In genomic region chr1:25063591-25064416, GRCh38 we compare ENCODE assay signal across 18 cellular contexts.
A peak's percentile ranks its signal among the peaks of the same experiment; 100 is the strongest.
DNase-seq lines count a peak whose midpoint lies in the region; ATAC-seq and TF ChIP-seq lines count a peak whose summit lies in the region.
"Had no signal": no experiment of that assay in that cellular context is flagged by ENCODE, and none has a peak within 500 bp of the region (broad histone marks: within the 10 kb centered on the region; RNA-seq: fewer than 3 reads in every experiment).

No MANE protein-coding gene starts in this region.

- H3K4me3 ChIP-seq in CD8-positive, alpha-beta memory T cell (ENCODE audit: low read length): no peak overlapping the region
- H3K4me3 ChIP-seq in HEK293 (ENCODE audit: low read depth, low read length): no peak overlapping the region
- no peak overlapping the region for H3K4me3 ChIP-seq in lower lobe of right lung
- no peak overlapping the region for H3K4me3 ChIP-seq in effector memory CD4-positive, alpha-beta T cell (ENCODE audit: insufficient read depth, low read depth, low read length, poor library complexity, severe bottlenecking)
- H3K4me3 ChIP-seq: left lung had no signal

- peaks cover 0 to 1% (median 0%) of the 10 kb centered on the region in 3 donors for H3K36me3 Mint-ChIP-seq in CD8-positive, alpha-beta memory T cell
- no peaks in the 10 kb centered on the region for H3K36me3 Mint-ChIP-seq in T-helper 17 cell (ENCODE audit: low read depth)
- H3K36me3 Mint-ChIP-seq: naive thymus-derived CD4-positive, alpha-beta T cell had no signal

- H3K9me3 ChIP-seq in CD8-positive, alpha-beta memory T cell (ENCODE audit: low read length): no peaks in the 10 kb centered on the region
- H3K9me3 ChIP-seq in HEK293 (ENCODE audit: control insufficient read depth, insufficient read depth, low read depth, low read length): no peaks in the 10 kb centered on the region
- no peaks in the 10 kb centered on the region for H3K9me3 ChIP-seq in T-helper 17 cell (ENCODE audit: control insufficient read depth, low read length, poor library complexity, severe bottlenecking)
- H3K9me3 ChIP-seq in lower lobe of right lung: no peaks in the 10 kb centered on the region
- no peaks in the 10 kb centered on the region for H3K9me3 ChIP-seq in effector memory CD4-positive, alpha-beta T cell (ENCODE audit: control insufficient read depth, low read length)
- H3K9me3 ChIP-seq: left lung had no signal

- H3K27me3 ChIP-seq in CD8-positive, alpha-beta memory T cell (ENCODE audit: insufficient read depth, low read length, poor library complexity, severe bottlenecking): no peaks in the 10 kb centered on the region
- no peaks in the 10 kb centered on the region for H3K27me3 ChIP-seq in lower lobe of right lung (ENCODE audit: low read depth)
- no peaks in the 10 kb centered on the region for H3K27me3 ChIP-seq in effector memory CD4-positive, alpha-beta T cell (replicated peaks; ENCODE audit: control insufficient read depth, insufficient read depth, low read length, poor library complexity, severe bottlenecking)
- H3K27me3 ChIP-seq: left lung had no signal

- peak overlapping the region; percentile 1 to 95 (median 87) for H3K4me3 Mint-ChIP-seq in CD8-positive, alpha-beta memory T cell
- no peak overlapping the region for H3K4me3 Mint-ChIP-seq in T-helper 17 cell
- H3K4me3 Mint-ChIP-seq: activated naive CD4-positive, alpha-beta T cell treated with anti-CD3 and anti-CD28 coated beads for 36 hours; naive thymus-derived CD4-positive, alpha-beta T cell; stimulated activated naive CD8-positive, alpha-beta T cell treated with anti-CD3 and anti-CD28 coated beads, Interleukin-15, Interleukin-2, amounts not matched to agents 100 ng/mL and 50 ng/mL, for 24 hours had no signal

- H3K27ac ChIP-seq in CD8-positive, alpha-beta memory T cell (ENCODE audit: low read depth, low read length): peak overlapping the region; percentile 68
- H3K27ac ChIP-seq in HEK293 (ENCODE audit: extremely low read depth, low read depth, low read length) (no peak overlapping the region), lower lobe of right lung (no peak overlapping the region)
- no peak overlapping the region for H3K27ac ChIP-seq in effector memory CD4-positive, alpha-beta T cell (ENCODE audit: insufficient read depth, low read length, poor library complexity, severe bottlenecking)
- H3K27ac ChIP-seq: C4-2B, left lung had no signal

- intact Hi-C loops in lower lobe of right lung (cut with DNase I): no loop called here

- H3K9me3 Mint-ChIP-seq in CD8-positive, alpha-beta memory T cell: no peaks in the 10 kb centered on the region
- H3K9me3 Mint-ChIP-seq: activated naive CD4-positive, alpha-beta T cell treated with anti-CD3 and anti-CD28 coated beads for 36 hours; naive thymus-derived CD4-positive, alpha-beta T cell; stimulated activated naive CD8-positive, alpha-beta T cell treated with anti-CD3 and anti-CD28 coated beads, Interleukin-15, Interleukin-2, amounts not matched to agents 100 ng/mL and 50 ng/mL, for 24 hours had no signal

- no peaks in the 10 kb centered on the region for H3K36me3 ChIP-seq in CD8-positive, alpha-beta memory T cell (ENCODE audit: insufficient read depth, low read length)
- H3K36me3 ChIP-seq in HEK293 (ENCODE audit: control insufficient read depth in 2 of 2, insufficient read depth in 1 of 2, low read length in 2 of 2) (no peaks in the 10 kb centered on the region), lower lobe of right lung (no peaks in the 10 kb centered on the region)
- H3K36me3 ChIP-seq in effector memory CD4-positive, alpha-beta T cell (ENCODE audit: control insufficient read depth, insufficient read depth, low read length): no peaks in the 10 kb centered on the region
- H3K36me3 ChIP-seq: left lung had no signal

- peaks cover 0 to 1% of the 10 kb centered on the region in 2 donors for H3K27me3 Mint-ChIP-seq in CD8-positive, alpha-beta memory T cell
- H3K27me3 Mint-ChIP-seq in T-helper 17 cell: peaks cover 6% of the 10 kb centered on the region
- H3K27me3 Mint-ChIP-seq: stimulated activated naive CD8-positive, alpha-beta T cell treated with anti-CD3 and anti-CD28 coated beads, Interleukin-15, Interleukin-2, amounts not matched to agents 100 ng/mL and 50 ng/mL, for 24 hours had no signal

- POLR2A ChIA-PET in CD8-positive, alpha-beta memory T cell (lab: Charles Lee): interaction anchor here (2.3 kb wide), 1 partner anchor 134 kb away, joined by 7 read pairs; the partner anchor contains the start of gene RUNX3
- POLR2A ChIA-PET in HEK293 (lab: Yijun Ruan, JAX): no interaction called here

- peak overlapping the region; percentile 90 to 98 (median 96) for H3K27ac Mint-ChIP-seq in CD8-positive, alpha-beta memory T cell
- peak overlapping the region; percentile 34 for H3K27ac Mint-ChIP-seq in T-helper 17 cell
- H3K27ac Mint-ChIP-seq: activated naive CD4-positive, alpha-beta T cell treated with anti-CD3 and anti-CD28 coated beads for 36 hours had no signal

- CTCF ChIA-PET in CD8-positive, alpha-beta memory T cell (lab: Charles Lee): interaction anchor here (1.0 to 5.8 kb wide), 4 partner anchors 21 to 216 kb away, joined by 3 to 44 read pairs (median 9); no protein-coding TSS in a partner anchor
- CTCF ChIA-PET in HEK293 (lab: Yijun Ruan, JAX): no interaction called here

- DNase-seq in CD8-positive, alpha-beta memory T cell: peak in 1 of 5 donors; percentile 32
- DNase-seq in T-helper 17 cell (no peak), lower lobe of right lung (peak; percentile 6), NK-92 (lab: John Stamatoyannopoulos, UW; ENCODE audit: unreplicated experiment) (no peak), NCI-H128 (lab: John Stamatoyannopoulos, UW; ENCODE audit: unreplicated experiment) (no peak)
- DNase-seq in effector memory CD4-positive, alpha-beta T cell: no peak
- DNase-seq: hippocampal formation, left lung, NCI-H1105, NCI-H524, right cardiac atrium, RPMI8226 had no signal

- H3K4me1 Mint-ChIP-seq in CD8-positive, alpha-beta memory T cell: peaks cover 37 to 75% (median 50%) of the 10 kb centered on the region in 3 donors
- peaks cover 2% of the 10 kb centered on the region for H3K4me1 Mint-ChIP-seq in T-helper 17 cell

- peaks cover 34% of the 10 kb centered on the region for H3K4me1 ChIP-seq in CD8-positive, alpha-beta memory T cell (ENCODE audit: insufficient read depth, low read length)
- H3K4me1 ChIP-seq in HEK293 (ENCODE audit: control insufficient read depth, insufficient read depth, low read length) (no peaks in the 10 kb centered on the region), lower lobe of right lung (peaks cover 13% of the 10 kb centered on the region)
- no peaks in the 10 kb centered on the region for H3K4me1 ChIP-seq in effector memory CD4-positive, alpha-beta T cell (ENCODE audit: control insufficient read depth, insufficient read depth, low read length, poor library complexity, severe bottlenecking)

- ATAC-seq in T-helper 17 cell (no peak), lower lobe of right lung (no peak), GM21381 (IDR thresholded peaks at IDR 0.05; ENCODE audit: unreplicated experiment) (no peak)
- ATAC-seq: left lung, right cardiac atrium had no signal

- no peak for TF ChIP-seq CTCF in HEK293 (tag by site-specific recombination; IDR thresholded peaks at IDR 0.05)
- no peak for TF ChIP-seq CTCF in lower lobe of right lung (IDR thresholded peaks at IDR 0.05)

TF ChIP-seq in HEK293, 187 proteins besides CTCF, POLR2A, EP300 and RAD21:
- TF ChIP-seq ZBTB8A (tag by site-specific recombination; IDR thresholded peaks at IDR 0.05) (0 out of 2 replicates have a peak, but pooled peaks have one; percentile 15), PRDM10 (tag by site-specific recombination; IDR thresholded peaks at IDR 0.05) (no peak)
